Comparison of ENCODE assay signal across 11 cellular contexts in the genomic region with DNA sequence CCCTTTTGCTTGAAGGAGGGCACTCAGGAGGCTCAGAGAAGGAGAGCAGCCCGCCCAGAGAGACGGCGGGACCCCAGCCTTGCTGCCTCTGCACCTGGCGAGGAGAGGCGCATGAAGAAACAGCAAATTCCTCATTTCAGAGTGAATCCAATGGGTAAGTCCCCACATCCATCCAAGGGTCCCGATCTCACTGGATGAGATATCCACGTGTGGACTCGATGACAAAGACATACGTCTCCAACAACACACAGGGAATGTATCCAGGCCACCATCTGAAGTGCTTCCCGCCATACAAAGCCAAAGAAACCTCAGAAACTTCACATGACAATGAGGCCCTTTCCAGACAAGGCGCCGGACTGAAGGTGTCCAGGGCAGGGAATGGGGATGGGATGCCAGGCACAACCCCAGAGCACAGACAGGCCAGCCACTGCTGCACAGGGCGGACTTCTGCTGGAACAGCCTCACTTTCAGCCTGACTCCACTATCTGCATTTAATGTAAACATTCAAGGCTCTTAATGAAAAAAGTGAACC. TPM values are rescaled to one million over a fixed set of nuclear protein-coding genes. Genes with fewer than 3 reads are reported as not detected.
DNase-seq lines count a peak whose midpoint lies in the region; ATAC-seq and TF ChIP-seq lines count a peak whose summit lies in the region.
"Had no signal": no experiment of that assay in that cellular context is flagged by ENCODE, and none has a peak within 500 bp of the region (broad histone marks: within the 10 kb centered on the region; RNA-seq: fewer than 3 reads in every experiment).

No MANE protein-coding gene starts in this region.

- no peak overlapping the region for H3K4me3 ChIP-seq in upper lobe of right lung
- H3K4me3 ChIP-seq: right lobe of liver had no signal

- H3K36me3 ChIP-seq in upper lobe of right lung, result no peaks in the 10 kb centered on the region
- H3K36me3 ChIP-seq: right lobe of liver had no signal

- no peak for DNase-seq in stimulated activated naive CD8-positive, alpha-beta T cell treated with anti-CD3 and anti-CD28 coated beads, Interleukin-15, Interleukin-2, amounts not matched to agents 100 U/mL and 50 U/mL, for 24 hours
- DNase-seq in activated T-cell treated with anti-CD3 and anti-CD28 coated beads, Interleukin-2, amount 50 U/mL, for 72 hours, result no peak
- no peak for DNase-seq in mesothelial cell of epicardium (ENCODE audit: low spot score in 2 of 2, unreplicated experiment in 2 of 2)
- DNase-seq in upper lobe of right lung, result no peak
- no peak for DNase-seq in KBM-7
- DNase-seq in AG08395 (ENCODE audit: low spot score), result no peak
- DNase-seq: head of caudate nucleus, mesendoderm, right lobe of liver had no signal

- in situ Hi-C loops in KBM-7 (cut with MboI; ENCODE audit: low pct_unique_long_range_greater_than_20kb, low sequenced_read_pairs), result no loop called here

- intact Hi-C loops in upper lobe of right lung (cut with DNase I), result no loop called here

- peak overlapping the region; percentile 65 for H3K4me3 Mint-ChIP-seq in stimulated activated naive CD8-positive, alpha-beta T cell treated with anti-CD3 and anti-CD28 coated beads, Interleukin-15, Interleukin-2, amounts not matched to agents 100 ng/mL and 50 ng/mL, for 24 hours
- peak overlapping the region; percentile 73 to 83 for H3K4me3 Mint-ChIP-seq in activated T-cell treated with anti-CD3 and anti-CD28 coated beads, Interleukin-2, amount 50 U/mL, for 72 hours
- no peak overlapping the region for H3K4me3 Mint-ChIP-seq in mesothelial cell of epicardium

- H3K27ac ChIP-seq in upper lobe of right lung, result peak overlapping the region; percentile 70

- TF ChIP-seq CTCF in mesothelial cell of epicardium (IDR thresholded peaks at IDR 0.05; ENCODE audit: unreplicated experiment) (no peak), upper lobe of right lung (IDR thresholded peaks at IDR 0.05) (no peak)

- H3K27me3 ChIP-seq in upper lobe of right lung, result no peaks in the 10 kb centered on the region
- H3K27me3 ChIP-seq: right lobe of liver had no signal

- no peak for ATAC-seq in stimulated activated naive CD8-positive, alpha-beta T cell treated with anti-CD3 and anti-CD28 coated beads, Interleukin-15, Interleukin-2, amounts not matched to agents 100 U/mL and 50 U/mL, for 24 hours
- no peak for ATAC-seq in activated T-cell treated with anti-CD3 and anti-CD28 coated beads, Interleukin-2, amount 50 U/mL, for 72 hours (replicated peaks in 1 of 2)
- ATAC-seq in upper lobe of right lung, result peak; percentile 7
- no peak for ATAC-seq in GM21717 (IDR thresholded peaks at IDR 0.05; ENCODE audit: unreplicated experiment)

- H3K9me3 ChIP-seq in upper lobe of right lung, result no peaks in the 10 kb centered on the region
- H3K9me3 ChIP-seq: right lobe of liver had no signal

- H3K9me3 Mint-ChIP-seq in stimulated activated naive CD8-positive, alpha-beta T cell treated with anti-CD3 and anti-CD28 coated beads, Interleukin-15, Interleukin-2, amounts not matched to agents 100 ng/mL and 50 ng/mL, for 24 hours, result no peaks in the 10 kb centered on the region
- no peaks in the 10 kb centered on the region for H3K9me3 Mint-ChIP-seq in activated T-cell treated with anti-CD3 and anti-CD28 coated beads, Interleukin-2, amount 50 U/mL, for 72 hours
- H3K9me3 Mint-ChIP-seq in mesothelial cell of epicardium, result no peaks in the 10 kb centered on the region

- peaks cover 32% of the 10 kb centered on the region for H3K36me3 Mint-ChIP-seq in stimulated activated naive CD8-positive, alpha-beta T cell treated with anti-CD3 and anti-CD28 coated beads, Interleukin-15, Interleukin-2, amounts not matched to agents 100 ng/mL and 50 ng/mL, for 24 hours (ENCODE audit: low read depth)
- peaks cover 1 to 11% of the 10 kb centered on the region in 2 donors for H3K36me3 Mint-ChIP-seq in activated T-cell treated with anti-CD3 and anti-CD28 coated beads, Interleukin-2, amount 50 U/mL, for 72 hours (ENCODE audit: insufficient read depth in 2 of 2)
- H3K36me3 Mint-ChIP-seq in mesothelial cell of epicardium, result peaks cover 5% of the 10 kb centered on the region

- H3K4me1 Mint-ChIP-seq in stimulated activated naive CD8-positive, alpha-beta T cell treated with anti-CD3 and anti-CD28 coated beads, Interleukin-15, Interleukin-2, amounts not matched to agents 100 ng/mL and 50 ng/mL, for 24 hours (ENCODE audit: low read depth), result peaks cover 99% of the 10 kb centered on the region
- H3K4me1 Mint-ChIP-seq in activated T-cell treated with anti-CD3 and anti-CD28 coated beads, Interleukin-2, amount 50 U/mL, for 72 hours (ENCODE audit: low read depth), result peaks cover 96% of the 10 kb centered on the region
- peaks cover 15% of the 10 kb centered on the region for H3K4me1 Mint-ChIP-seq in mesothelial cell of epicardium

- H3K27ac Mint-ChIP-seq in stimulated activated naive CD8-positive, alpha-beta T cell treated with anti-CD3 and anti-CD28 coated beads, Interleukin-15, Interleukin-2, amounts not matched to agents 100 ng/mL and 50 ng/mL, for 24 hours, result peak overlapping the region; percentile 83
- peak overlapping the region; percentile 97 for H3K27ac Mint-ChIP-seq in activated T-cell treated with anti-CD3 and anti-CD28 coated beads, Interleukin-2, amount 50 U/mL, for 72 hours
- H3K27ac Mint-ChIP-seq in mesothelial cell of epicardium, result peak overlapping the region; percentile 59

- no peaks in the 10 kb centered on the region for H3K27me3 Mint-ChIP-seq in stimulated activated naive CD8-positive, alpha-beta T cell treated with anti-CD3 and anti-CD28 coated beads, Interleukin-15, Interleukin-2, amounts not matched to agents 100 ng/mL and 50 ng/mL, for 24 hours
- no peaks in the 10 kb centered on the region for H3K27me3 Mint-ChIP-seq in activated T-cell treated with anti-CD3 and anti-CD28 coated beads, Interleukin-2, amount 50 U/mL, for 72 hours (ENCODE audit: low read depth)
- peaks cover 9% of the 10 kb centered on the region for H3K27me3 Mint-ChIP-seq in mesothelial cell of epicardium (ENCODE audit: low read depth)

- peaks cover 40% of the 10 kb centered on the region for H3K4me1 ChIP-seq in upper lobe of right lung
- H3K4me1 ChIP-seq: right lobe of liver had no signal

RNA-seq across cellular contexts. Expression of a gene that starts 14.5 kb away (rescaled TPM):
- total RNA-seq in activated T-cell treated with anti-CD3 and anti-CD28 coated beads, Interleukin-2, amount 50 U/mL, for 72 hours, result 100 to 1,000 TPM; 103 to 111 TPM
- total RNA-seq in mesothelial cell of epicardium (23.1 to 24.8 TPM (median 23.7 TPM) in 3 replicates), upper lobe of right lung (34.1 TPM)
